8 cellular contexts compared by ENCODE assay signal in the genomic region with DNA sequence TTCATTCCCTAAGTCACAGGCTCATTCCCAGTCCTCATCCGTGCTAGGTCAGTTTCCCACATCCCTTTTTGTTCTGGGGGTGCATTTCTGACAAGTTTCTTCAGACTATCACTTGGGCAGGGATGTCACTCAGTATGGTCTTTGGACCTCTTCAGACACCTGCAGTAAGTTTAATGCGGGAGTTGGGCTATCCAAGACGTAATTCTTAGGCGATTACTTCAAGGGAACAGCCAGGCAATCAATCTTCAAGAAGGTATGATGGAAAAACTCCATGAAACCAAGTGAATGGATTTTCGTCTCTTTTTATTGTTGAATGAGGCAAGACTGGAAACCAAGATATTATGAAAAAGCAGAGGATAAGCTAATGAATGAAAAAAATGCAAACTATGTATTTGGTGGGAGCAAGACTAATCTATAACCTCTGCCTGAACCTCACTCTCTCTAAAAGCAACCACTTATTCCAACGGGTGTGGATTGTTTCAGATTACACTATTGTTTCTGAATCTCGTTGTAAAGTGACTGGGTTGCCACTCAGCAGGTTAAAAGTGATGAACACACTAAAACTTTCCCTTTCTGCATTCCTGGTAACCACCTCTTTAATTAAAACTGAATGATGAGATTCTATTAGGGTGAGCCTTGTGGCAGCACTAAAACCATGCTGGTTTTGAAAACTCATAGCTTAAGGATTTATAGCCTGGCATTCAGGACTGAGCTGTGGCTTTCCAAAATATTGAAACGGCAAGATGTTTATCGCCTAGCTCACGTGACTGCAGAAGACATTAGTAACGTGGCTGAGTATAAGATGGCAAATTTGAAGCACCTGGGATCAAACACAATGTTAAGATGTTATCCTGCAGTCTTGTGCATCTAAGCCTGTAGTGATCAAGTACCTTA. TPM values are rescaled to one million over a fixed set of nuclear protein-coding genes. Genes with fewer than 3 reads are reported as not detected.
DNase-seq lines count a peak whose midpoint lies in the region; ATAC-seq and TF ChIP-seq lines count a peak whose summit lies in the region.

No MANE protein-coding gene starts in this region.

- no peaks in the 10 kb centered on the region for H3K27me3 ChIP-seq in mucosa of rectum (ENCODE audit: control insufficient read depth in 2 of 2, insufficient read depth in 2 of 2, low read length in 2 of 2)

- POLR2A ChIA-PET in AG04449 (lab: Yijun Ruan, JAX): interaction anchor here (0.6 to 2.0 kb wide), 4 partner anchors 14 to 124 kb away, joined by 3 to 7 read pairs (median 4); no protein-coding TSS in a partner anchor
- POLR2A ChIA-PET in activated CD4-positive, alpha-beta memory T cell treated with anti-CD3 and anti-CD28 coated beads for 36 hours (lab: Charles Lee): no interaction called here

- peaks cover 62% of the 10 kb centered on the region for H3K27me3 Mint-ChIP-seq in activated CD4-positive, alpha-beta memory T cell treated with anti-CD3 and anti-CD28 coated beads for 36 hours

- H3K4me3 ChIP-seq in AG04449 (ENCODE audit: low read depth, low read length) (peak overlapping the region; percentile 91), cardiac fibroblast (replicated peaks in 1 of 2; ENCODE audit: low read depth in 2 of 2, low read length in 2 of 2) (peak overlapping the region; percentile 92 to 94), mucosa of rectum (ENCODE audit: low read length in 2 of 2) (peak overlapping the region; percentile 71 to 93)

- CTCF ChIA-PET in AG04449 (lab: Yijun Ruan, JAX): interaction anchor here (1.0 to 4.7 kb wide), 7 partner anchors 25 to 187 kb away, joined by 3 to 24 read pairs (median 6); no protein-coding TSS in a partner anchor
- CTCF ChIA-PET in activated CD4-positive, alpha-beta memory T cell treated with anti-CD3 and anti-CD28 coated beads for 36 hours (lab: Charles Lee): no interaction called here

- DNase-seq in AG04449 (ENCODE audit: low read depth, low spot score): no peak
- DNase-seq in HT1080 (ENCODE audit: low read depth): peak; percentile 50
- DNase-seq in cardiac fibroblast (ENCODE audit: low read depth in 2 of 2): peak; percentile 45 to 57
- DNase-seq in activated CD8-positive, alpha-beta memory T cell treated with anti-CD3 and anti-CD28 coated beads, Interleukin-2, amount 50 U/mL, for 4 hours: no peak
- DNase-seq in DMS153 treated with DMSO at 0.1 percent for 48 hours (lab: John Stamatoyannopoulos, UW; ENCODE audit: unreplicated experiment): no peak
- DNase-seq in activated CD4-positive, alpha-beta memory T cell treated with anti-CD3 and anti-CD28 coated beads for 36 hours: no peak

- peaks cover 13% of the 10 kb centered on the region for H3K4me1 Mint-ChIP-seq in activated CD4-positive, alpha-beta memory T cell treated with anti-CD3 and anti-CD28 coated beads for 36 hours (ENCODE audit: low read depth)

- TF ChIP-seq CTCF in AG04449 (IDR thresholded peaks at IDR 0.05; ENCODE audit: insufficient read depth, low read length, missing control alignments) (no peak), cardiac fibroblast (IDR thresholded peaks at IDR 0.05; ENCODE audit: low read depth, low read length) (no peak)

- H3K9me3 ChIP-seq in mucosa of rectum (ENCODE audit: control insufficient read depth in 2 of 2, low read length in 2 of 2): no peaks in the 10 kb centered on the region

- H3K36me3 Mint-ChIP-seq in activated CD4-positive, alpha-beta memory T cell treated with anti-CD3 and anti-CD28 coated beads for 36 hours: no peaks in the 10 kb centered on the region

- H3K4me1 ChIP-seq in mucosa of rectum (ENCODE audit: control insufficient read depth in 2 of 2, insufficient read depth in 2 of 2, low read length in 2 of 2): peaks cover 5 to 11% of the 10 kb centered on the region in 2 donors

- intact Hi-C loops in activated CD4-positive, alpha-beta memory T cell treated with anti-CD3 and anti-CD28 coated beads for 36 hours (cut with micrococcal nuclease): no loop called here

- H3K4me3 Mint-ChIP-seq in activated CD4-positive, alpha-beta memory T cell treated with anti-CD3 and anti-CD28 coated beads for 36 hours: no peak overlapping the region

- H3K9me3 Mint-ChIP-seq in activated CD4-positive, alpha-beta memory T cell treated with anti-CD3 and anti-CD28 coated beads for 36 hours: no peaks in the 10 kb centered on the region

- H3K27ac Mint-ChIP-seq in activated CD4-positive, alpha-beta memory T cell treated with anti-CD3 and anti-CD28 coated beads for 36 hours: no peak overlapping the region

- H3K9ac ChIP-seq in mucosa of rectum (ENCODE audit: low read depth in 1 of 2, low read length in 2 of 2): peak overlapping the region; percentile 66 to 68

- peak overlapping the region; percentile 89 to 90 for H3K27ac ChIP-seq in mucosa of rectum (ENCODE audit: low read depth in 2 of 2, low read length in 2 of 2)

- no peaks in the 10 kb centered on the region for H3K36me3 ChIP-seq in mucosa of rectum (ENCODE audit: control insufficient read depth in 2 of 2, insufficient read depth in 2 of 2, low read length in 2 of 2)

- ATAC-seq in HG03139 (IDR thresholded peaks at IDR 0.05; ENCODE audit: unreplicated experiment): no peak

RNA-seq across cellular contexts. Expression of gene RASAL2, which starts 1.1 kb away (rescaled TPM):
- 28.7 and 29.7 TPM in 2 replicates for total RNA-seq in HT1080 (2014; rRNA removed; shearing (Covaris generic))
- polyA plus RNA-seq in HT1080 (2015; cell fraction: cytosol; rRNA removed): 13.2 and 20.6 TPM in 2 replicates
- polyA plus RNA-seq in HT1080 (2015; cell fraction: nucleus; rRNA removed): 53.4 and 60.6 TPM in 2 replicates
- not detected for total RNA-seq in activated CD4-positive, alpha-beta memory T cell treated with anti-CD3 and anti-CD28 coated beads for 36 hours

Comparison
In these comparisons a context has a peak if more than half of its experiments do, and no peak if none do; other contexts are left out.
1. DNase-seq: peak in HT1080 (single experiment) and cardiac fibroblast (2 of 2); none in AG04449 (single experiment), activated CD8-positive, alpha-beta memory T cell treated with anti-CD3 and anti-CD28 coated beads, Interleukin-2, amount 50 U/mL, for 4 hours (single experiment), DMS153 treated with DMSO at 0.1 percent for 48 hours (single experiment) and activated CD4-positive, alpha-beta memory T cell treated with anti-CD3 and anti-CD28 coated beads for 36 hours (single experiment).
2. RNA of gene RASAL2, which starts 1.1 kb away (total RNA-seq): 28.7 to 29.7 TPM in HT1080; not detected in activated CD4-positive, alpha-beta memory T cell treated with anti-CD3 and anti-CD28 coated beads for 36 hours; every median in the first group is over 10 times any median in the second.
3. Peak in every context shown above with its lines, with median percentiles within 50 percentile points of each other: H3K4me3 ChIP-seq.